In the genomic region with DNA sequence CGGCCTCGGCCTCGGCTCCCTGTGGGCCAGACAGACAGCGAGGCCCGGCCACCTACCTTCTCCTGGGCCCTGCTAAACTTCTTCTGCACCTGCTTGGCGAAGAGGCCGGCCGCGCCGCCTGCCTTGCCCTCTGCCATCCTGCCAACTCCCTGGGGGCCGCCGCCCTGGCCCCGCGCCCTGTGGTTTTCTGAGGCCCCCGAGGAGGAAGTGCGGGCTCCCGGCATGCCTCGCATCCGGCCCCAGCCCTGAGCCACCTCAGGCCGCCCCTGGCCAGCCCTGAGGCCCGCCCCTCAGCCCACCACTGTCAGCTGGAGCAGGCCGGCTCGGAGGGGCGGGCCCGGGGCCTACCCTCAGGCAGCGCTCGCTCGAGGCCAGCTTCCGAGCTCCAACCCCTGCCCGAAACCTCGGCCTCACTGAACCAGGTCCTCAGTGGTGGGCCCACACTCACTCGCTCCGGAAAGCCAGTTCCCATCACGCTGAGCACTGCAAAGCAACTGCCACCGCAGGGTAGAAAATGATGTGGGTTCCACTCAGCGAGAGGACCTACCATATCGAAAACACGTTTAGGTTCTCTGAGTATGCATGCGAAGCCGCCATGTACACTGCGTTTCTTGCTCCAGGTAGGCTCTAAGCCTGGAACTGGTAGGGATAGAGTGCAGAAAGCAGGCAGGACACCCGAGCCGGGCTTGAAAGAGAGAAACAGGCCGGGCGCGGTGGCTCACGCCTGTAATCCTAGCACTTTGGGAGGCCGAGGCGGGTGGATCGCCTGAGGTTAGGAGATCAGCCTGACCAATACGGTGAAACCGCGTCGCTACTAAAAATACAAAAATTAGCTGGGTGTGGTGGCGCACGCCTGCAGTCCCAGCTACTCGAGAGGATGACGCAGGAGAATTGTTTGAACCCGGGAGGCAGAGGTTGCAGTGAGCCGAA, we compare ENCODE assay signal across 8 cellular contexts. TPM values are rescaled to one million over a fixed set of nuclear protein-coding genes. Genes with fewer than 3 reads are reported as not detected.
DNase-seq lines count a peak whose midpoint lies in the region; ATAC-seq and TF ChIP-seq lines count a peak whose summit lies in the region.

Gene BIN2 (minus strand): TSS at position 209 of the 930 bp plus-strand sequence. CDS start 72 bp downstream, at position 137.

- dilution Hi-C loops in mammary epithelial cell (cut with HindIII; ENCODE audit: low sequenced_read_pairs), result no loop called here

- CTCF ChIA-PET in mammary epithelial cell (lab: Charles Lee; ENCODE audit: low non-redundant PET), result no interaction called here

- H3K9me3 Mint-ChIP-seq in activated naive CD8-positive, alpha-beta T cell treated with anti-CD3 and anti-CD28 coated beads, Interleukin-2, amount 50 U/mL, for 24 hours, result no peaks in the 10 kb centered on the region

- 96% methylated on average over 26 of the region's 60 CpGs for WGBS in mammary epithelial cell (ENCODE audit: low coverage, missing lambda C conversion rate)

- H3K9me3 ChIP-seq in BE2C, result no peaks in the 10 kb centered on the region; the same call in 1 of the 2 replicates
- no peaks in the 10 kb centered on the region for H3K9me3 ChIP-seq in mammary epithelial cell (replicated peaks; ENCODE audit: insufficient read depth, low read length)

- BruUV-seq in mammary epithelial cell (replicated peaks; lab: Mats Ljungman, UMichigan), result no TSS peak

- peak within 1 kb of the TSS; percentile 94 for H3K4me3 Mint-ChIP-seq in activated naive CD8-positive, alpha-beta T cell treated with anti-CD3 and anti-CD28 coated beads, Interleukin-2, amount 50 U/mL, for 24 hours

- DNase-seq in GM13976 (ENCODE audit: low spot score) (peak; percentile 90), T-helper 22 cell (ENCODE audit: low read depth) (peak; percentile 57), BE2C (no peak), NCI-H526 treated with DMSO at 0.1 percent for 48 hours (lab: John Stamatoyannopoulos, UW) (no peak), mammary epithelial cell (no peak)
- DNase-seq in activated naive CD8-positive, alpha-beta T cell treated with anti-CD3 and anti-CD28 coated beads, Interleukin-2, amount 50 U/mL, for 24 hours, result peak; percentile 83

- peaks cover 83% of the 10 kb centered on the region for H3K4me1 Mint-ChIP-seq in activated naive CD8-positive, alpha-beta T cell treated with anti-CD3 and anti-CD28 coated beads, Interleukin-2, amount 50 U/mL, for 24 hours

- H3K27ac ChIP-seq in rectal smooth muscle tissue (ENCODE audit: low read depth, low read length) (no peak within 1 kb of the TSS), mammary epithelial cell (ENCODE audit: insufficient read depth, low read depth, low read length) (no peak within 1 kb of the TSS)

- H3K36me3 ChIP-seq in rectal smooth muscle tissue (ENCODE audit: control insufficient read depth, insufficient read depth, low read length), result no peaks in the 10 kb centered on the region
- no peaks in the 10 kb centered on the region for H3K36me3 ChIP-seq in BE2C
- H3K36me3 ChIP-seq in mammary epithelial cell (ENCODE audit: insufficient read depth, low read length), result no peaks in the 10 kb centered on the region

- no peak within 1 kb of the TSS for H3K9ac ChIP-seq in rectal smooth muscle tissue (ENCODE audit: low read length)
- no peak within 1 kb of the TSS for H3K9ac ChIP-seq in mammary epithelial cell (ENCODE audit: insufficient read depth, low read length)

- H2AFZ ChIP-seq in mammary epithelial cell (ENCODE audit: low read depth, low read length), result no peak within 1 kb of the TSS

- TF ChIP-seq CTCF in GM13976 (IDR thresholded peaks at IDR 0.05; ENCODE audit: borderline replicate concordance, control extremely low read depth, extremely low read depth, insufficient read depth, missing control alignments) (no peak), BE2C (IDR thresholded peaks at IDR 0.05; ENCODE audit: low read depth, low read length) (no peak), mammary epithelial cell (conservative IDR thresholded peaks at IDR 0.05 in 1 of 2, IDR thresholded peaks at IDR 0.05 in 1 of 2; ENCODE audit: extremely low read depth in 1 of 2, insufficient read depth in 1 of 2, low read depth in 1 of 2, low read length in 2 of 2) (no peak)

- peak; percentile 52 for ATAC-seq in HG02840 (IDR thresholded peaks at IDR 0.05; ENCODE audit: low FRiP score, unreplicated experiment)
- peak; percentile 79 for ATAC-seq in activated naive CD8-positive, alpha-beta T cell treated with anti-CD3 and anti-CD28 coated beads, Interleukin-2, amount 50 U/mL, for 24 hours

- H3K79me2 ChIP-seq in mammary epithelial cell (ENCODE audit: insufficient read depth, low read length), result no peaks in the 10 kb centered on the region

- no peak within 1 kb of the TSS for H3K4me2 ChIP-seq in mammary epithelial cell (ENCODE audit: insufficient read depth, low read depth, low read length)

- H3K27me3 ChIP-seq in rectal smooth muscle tissue (ENCODE audit: control insufficient read depth, insufficient read depth, low read length), result no peaks in the 10 kb centered on the region
- no peaks in the 10 kb centered on the region for H3K27me3 ChIP-seq in BE2C
- no peaks in the 10 kb centered on the region for H3K27me3 ChIP-seq in mammary epithelial cell (ENCODE audit: insufficient read depth, low read length)

- H3K4me3 ChIP-seq in rectal smooth muscle tissue (ENCODE audit: low read length) (peak within 1 kb of the TSS; percentile 45), BE2C (ENCODE audit: low read depth, low read length) (no peak within 1 kb of the TSS), mammary epithelial cell (replicated peaks in 1 of 3; ENCODE audit: insufficient read depth in 1 of 3, low read depth in 2 of 3, low read length in 3 of 3) (no peak within 1 kb of the TSS)

- intact Hi-C loops in mammary epithelial cell (cut with micrococcal nuclease), result no loop called here

- peak within 1 kb of the TSS; percentile 98 for H3K27ac Mint-ChIP-seq in activated naive CD8-positive, alpha-beta T cell treated with anti-CD3 and anti-CD28 coated beads, Interleukin-2, amount 50 U/mL, for 24 hours

- peaks cover 18% of the 10 kb centered on the region for H3K36me3 Mint-ChIP-seq in activated naive CD8-positive, alpha-beta T cell treated with anti-CD3 and anti-CD28 coated beads, Interleukin-2, amount 50 U/mL, for 24 hours (ENCODE audit: low read depth)

- H3K27me3 Mint-ChIP-seq in activated naive CD8-positive, alpha-beta T cell treated with anti-CD3 and anti-CD28 coated beads, Interleukin-2, amount 50 U/mL, for 24 hours, result no peaks in the 10 kb centered on the region

- in situ Hi-C loops in GM13976 (cut with MboI; ENCODE audit: low sequenced_read_pairs, unreplicated experiment), result no loop called here
- in situ Hi-C loops in mammary epithelial cell (cut with MboI; ENCODE audit: low sequenced_read_pairs in 2 of 2), result no loop called here

- no peaks in the 10 kb centered on the region for H4K20me1 ChIP-seq in mammary epithelial cell (ENCODE audit: insufficient read depth, low read length)

- no peaks in the 10 kb centered on the region for H3K4me1 ChIP-seq in rectal smooth muscle tissue (ENCODE audit: control insufficient read depth, insufficient read depth, low read length)
- no peaks in the 10 kb centered on the region; the same call in 1 of the 2 replicates for H3K4me1 ChIP-seq in BE2C
- peaks cover 16% of the 10 kb centered on the region for H3K4me1 ChIP-seq in mammary epithelial cell (ENCODE audit: insufficient read depth, low read length)

RNA-seq across cellular contexts. Expression of gene BIN2, which starts in this region (rescaled TPM):
- not detected for polyA plus RNA-seq in BE2C (2012; ENCODE audit: insufficient read depth, insufficient read length, low read depth)
- not detected for total RNA-seq in mammary epithelial cell
- polyA plus RNA-seq in mammary epithelial cell, result not detected
- polyA minus RNA-seq in mammary epithelial cell, result not detected

Comparison
In these comparisons a context has a peak if more than half of its experiments do, and no peak if none do; other contexts are left out.
1. DNase-seq: peak in GM13976 (single experiment), T-helper 22 cell (single experiment) and activated naive CD8-positive, alpha-beta T cell treated with anti-CD3 and anti-CD28 coated beads, Interleukin-2, amount 50 U/mL, for 24 hours (single experiment); none in BE2C (single experiment), NCI-H526 treated with DMSO at 0.1 percent for 48 hours (single experiment) and mammary epithelial cell (single experiment).